In the genomic region with DNA sequence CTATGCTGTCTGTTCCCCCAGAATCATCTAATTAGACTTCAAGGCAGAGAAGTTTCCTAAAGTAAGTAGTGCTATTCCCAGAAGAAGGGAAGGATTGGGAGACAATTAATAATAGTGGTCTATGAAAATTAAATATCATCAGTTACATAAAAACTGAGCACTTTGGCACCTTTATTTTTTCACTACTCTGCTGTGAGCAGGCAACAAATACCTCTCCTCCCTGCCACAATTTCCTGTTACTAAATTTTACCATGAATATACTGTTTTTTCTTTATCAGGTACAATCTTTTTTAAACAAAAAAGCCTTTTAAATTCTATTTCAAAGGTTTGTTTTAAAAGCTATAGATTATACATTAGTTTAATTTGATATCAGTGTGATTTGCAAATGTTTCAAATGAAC, we compare ENCODE assay signal across 1 cellular context.
TF ChIP-seq lines count a peak whose summit lies in the region.

No MANE protein-coding gene starts in this region.

TF ChIP-seq in A549, 52 proteins besides CTCF, POLR2A, EP300 and RAD21:
- TF ChIP-seq, protein P1, sequence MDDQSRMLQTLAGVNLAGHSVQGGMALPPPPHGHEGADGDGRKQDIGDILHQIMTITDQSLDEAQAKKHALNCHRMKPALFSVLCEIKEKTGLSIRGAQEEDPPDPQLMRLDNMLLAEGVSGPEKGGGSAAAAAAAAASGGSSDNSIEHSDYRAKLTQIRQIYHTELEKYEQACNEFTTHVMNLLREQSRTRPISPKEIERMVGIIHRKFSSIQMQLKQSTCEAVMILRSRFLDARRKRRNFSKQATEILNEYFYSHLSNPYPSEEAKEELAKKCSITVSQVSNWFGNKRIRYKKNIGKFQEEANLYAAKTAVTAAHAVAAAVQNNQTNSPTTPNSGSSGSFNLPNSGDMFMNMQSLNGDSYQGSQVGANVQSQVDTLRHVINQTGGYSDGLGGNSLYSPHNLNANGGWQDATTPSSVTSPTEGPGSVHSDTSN (IDR thresholded peaks at IDR 0.05), result no peak
TF ChIP-seq in A549: peak in this region for 0.
